8 cellular contexts compared by ENCODE assay signal in the genomic region with DNA sequence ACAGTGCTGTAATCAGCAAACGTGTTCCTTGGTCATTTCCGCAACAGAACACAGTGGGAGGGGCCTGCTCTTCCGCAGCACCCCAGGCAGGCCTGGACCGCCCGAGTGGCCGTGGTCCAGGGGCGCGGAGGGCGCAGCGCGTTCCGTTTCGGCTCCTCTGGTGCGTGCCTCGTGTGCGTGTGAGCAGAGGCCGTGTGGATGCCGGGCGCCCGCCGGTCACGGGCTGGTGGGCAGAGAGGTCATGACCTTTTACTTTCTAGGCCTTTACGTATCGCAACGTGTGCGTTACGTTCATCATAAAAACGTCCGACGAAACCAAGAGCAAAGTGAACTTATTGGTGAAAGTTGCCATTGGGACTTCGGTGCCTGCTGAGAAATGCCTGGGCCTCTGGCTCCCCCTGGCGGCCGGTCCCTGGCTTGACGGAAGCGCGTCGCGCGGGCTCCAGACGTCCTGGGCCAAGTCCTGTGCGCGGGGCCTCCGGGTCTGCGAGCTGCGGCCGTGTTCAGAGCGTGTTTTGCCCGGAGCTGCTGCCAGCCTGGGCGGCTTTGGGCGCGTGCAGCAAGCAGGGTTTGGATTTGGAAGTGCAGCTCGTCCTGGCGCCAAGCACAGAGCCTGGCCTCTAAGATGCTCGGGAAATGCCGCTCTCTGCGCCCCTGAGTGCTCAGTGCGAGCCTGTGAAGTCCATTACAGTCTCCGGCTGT. TPM values are rescaled to one million over a fixed set of nuclear protein-coding genes. Genes with fewer than 3 reads are reported as not detected.
DNase-seq lines count a peak whose midpoint lies in the region; ATAC-seq and TF ChIP-seq lines count a peak whose summit lies in the region.

No MANE protein-coding gene starts in this region.

- CTCF ChIA-PET in CD8-positive, alpha-beta memory T cell (lab: Charles Lee), result interaction anchor here (0.8 to 2.7 kb wide), 9 partner anchors 9 to 310 kb away, joined by 3 to 14 read pairs (median 4); no protein-coding TSS in a partner anchor

- ATAC-seq in GM18519 (IDR thresholded peaks at IDR 0.05; ENCODE audit: low FRiP score, unreplicated experiment), result no peak

- intact Hi-C loops in dendritic cell treated with granulocyte-macrophage colony-stimulating factor and Interleukin-4, amounts not matched to agents 40 ng/mL and 50 ng/mL, for 4 days (cut with micrococcal nuclease), result loop anchor here (1.0 to 5.0 kb wide), 3 partner anchors 132 to 299 kb away; no protein-coding TSS in a partner anchor
- intact Hi-C loops in lower leg skin (cut with DNase I; ENCODE audit: low total_unique reads), result loop anchor here (2.0 to 5.0 kb wide), 2 partner anchors 149 to 302 kb away; no protein-coding TSS in a partner anchor

- H3K27ac Mint-ChIP-seq in CD8-positive, alpha-beta memory T cell, result peak overlapping the region in 4 of 8 donors; percentile 36 to 77 (median 68)
- peak overlapping the region; percentile 55 for H3K27ac Mint-ChIP-seq in dendritic cell treated with granulocyte-macrophage colony-stimulating factor and Interleukin-4, amounts not matched to agents 40 ng/mL and 50 ng/mL, for 4 days

- peaks cover 7% of the 10 kb centered on the region for H3K4me1 ChIP-seq in CD8-positive, alpha-beta memory T cell (ENCODE audit: insufficient read depth, low read length)
- H3K4me1 ChIP-seq in HAP-1, result no peaks in the 10 kb centered on the region

- H3K27ac ChIP-seq in CD8-positive, alpha-beta memory T cell (ENCODE audit: low read depth, low read length), result peak overlapping the region; percentile 35

- in situ Hi-C loops in HAP-1 (cut with MboI; ENCODE audit: low sequenced_read_pairs), result no loop called here

- TF ChIP-seq POLR2A in lower leg skin (IDR thresholded peaks at IDR 0.05), result no peak

- peak overlapping the region; percentile 34 for H3K4me3 ChIP-seq in CD8-positive, alpha-beta memory T cell (ENCODE audit: low read length)
- H3K4me3 ChIP-seq in HAP-1 (no peak overlapping the region), lower leg skin (ENCODE audit: low read depth, poor library complexity, severe bottlenecking) (no peak overlapping the region)

- H3K9me3 Mint-ChIP-seq in CD8-positive, alpha-beta memory T cell, result no peaks in the 10 kb centered on the region
- H3K9me3 Mint-ChIP-seq in dendritic cell treated with granulocyte-macrophage colony-stimulating factor and Interleukin-4, amounts not matched to agents 40 ng/mL and 50 ng/mL, for 4 days, result no peaks in the 10 kb centered on the region

- peak overlapping the region in 5 of 7 donors; percentile 32 to 75 (median 68) for H3K4me3 Mint-ChIP-seq in CD8-positive, alpha-beta memory T cell
- H3K4me3 Mint-ChIP-seq in dendritic cell treated with granulocyte-macrophage colony-stimulating factor and Interleukin-4, amounts not matched to agents 40 ng/mL and 50 ng/mL, for 4 days, result peak overlapping the region; percentile 61

- no peaks in the 10 kb centered on the region for H3K36me3 Mint-ChIP-seq in CD8-positive, alpha-beta memory T cell
- no peaks in the 10 kb centered on the region for H3K36me3 Mint-ChIP-seq in dendritic cell treated with granulocyte-macrophage colony-stimulating factor and Interleukin-4, amounts not matched to agents 40 ng/mL and 50 ng/mL, for 4 days (ENCODE audit: low read depth)

- no peaks in the 10 kb centered on the region for H3K36me3 ChIP-seq in CD8-positive, alpha-beta memory T cell (ENCODE audit: insufficient read depth, low read length)
- H3K36me3 ChIP-seq in HAP-1 (replicated peaks), result no peaks in the 10 kb centered on the region

- no peaks in the 10 kb centered on the region for H3K9me3 ChIP-seq in CD8-positive, alpha-beta memory T cell (ENCODE audit: low read length)
- H3K9me3 ChIP-seq in HAP-1, result no peaks in the 10 kb centered on the region; the same call in 1 of the 2 replicates

- peak; percentile 72 to 86 (median 76) for DNase-seq in CD8-positive, alpha-beta memory T cell
- DNase-seq in HAP-1 (ENCODE audit: low spot score in 2 of 2), result peak; percentile 73 to 88
- peak; percentile 43 for DNase-seq in NCI-H526 treated with DMSO at 0.1 percent for 48 hours (lab: John Stamatoyannopoulos, UW)
- DNase-seq in activated CD4-positive, alpha-beta T cell treated with anti-CD3 and anti-CD28 coated beads, Interleukin-2, amount 50 U/mL, for 48 hours, result peak; percentile 88
- DNase-seq in lower leg skin (ENCODE audit: low spot score in 2 of 2), result peak; percentile 69 to 97
- DNase-seq in stimulated activated CD4-positive, alpha-beta T cell treated with anti-CD3 and anti-CD28 coated beads, Interleukin-4, amount 100 ng/mL, for 48 hours (ENCODE audit: low read depth in 2 of 2), result peak; percentile 77 to 87

- POLR2A ChIA-PET in CD8-positive, alpha-beta memory T cell (lab: Charles Lee), result no interaction called here

- TF ChIP-seq CTCF in lower leg skin (IDR thresholded peaks at IDR 0.05), result peak in 2 of 3 donors; percentile 94 to 98

- H3K4me1 Mint-ChIP-seq in CD8-positive, alpha-beta memory T cell, result peaks cover 4 to 8% (median 8%) of the 10 kb centered on the region in 3 donors
- no peaks in the 10 kb centered on the region for H3K4me1 Mint-ChIP-seq in dendritic cell treated with granulocyte-macrophage colony-stimulating factor and Interleukin-4, amounts not matched to agents 40 ng/mL and 50 ng/mL, for 4 days (ENCODE audit: low read depth)

- no peaks in the 10 kb centered on the region for H3K27me3 ChIP-seq in CD8-positive, alpha-beta memory T cell (ENCODE audit: insufficient read depth, low read length, poor library complexity, severe bottlenecking)
- H3K27me3 ChIP-seq in HAP-1 (ENCODE audit: low read depth), result no peaks in the 10 kb centered on the region

- WGBS in lower leg skin, 2 donors, result 8 to 19% methylated on average over 15 to 54 of the region's 58 CpGs

- peaks cover 10 to 12% of the 10 kb centered on the region in 2 donors for H3K27me3 Mint-ChIP-seq in CD8-positive, alpha-beta memory T cell
- peaks cover 27% of the 10 kb centered on the region for H3K27me3 Mint-ChIP-seq in dendritic cell treated with granulocyte-macrophage colony-stimulating factor and Interleukin-4, amounts not matched to agents 40 ng/mL and 50 ng/mL, for 4 days

RNA-seq across cellular contexts. Expression of a gene that starts 34.4 kb away (rescaled TPM):
- total RNA-seq in CD8-positive, alpha-beta memory T cell, result 1 to 10 TPM; 1.9 to 2.2 TPM
- 4.7 TPM for polyA plus RNA-seq in CD8-positive, alpha-beta memory T cell
- total RNA-seq in lower leg skin, result 100 to 1,000 TPM in 1 of 4 donors, 10 to 100 TPM in 3; 63.3 to 126 (median 85.9) TPM

Comparison
In these comparisons a context has a peak if more than half of its experiments do, and no peak if none do; other contexts are left out.
1. RNA of a gene that starts 34.4 kb away (total RNA-seq): 63.3 to 126 TPM in lower leg skin; 1.9 to 2.2 TPM in CD8-positive, alpha-beta memory T cell; every median in the first group is over 10 times any median in the second.
2. Peak in every context shown above with its lines, with median percentiles within 50 percentile points of each other: DNase-seq.